In genomic region chr1:81573458-81573857, GRCh38 we compare ENCODE assay signal across 21 cellular contexts.
"Had no signal": no experiment of that assay in that cellular context is flagged by ENCODE, and none has a peak within 500 bp of the region (broad histone marks: within the 10 kb centered on the region; RNA-seq: fewer than 3 reads in every experiment).

No MANE protein-coding gene starts in this region.

- H3K4me3 ChIP-seq: MG63, SJCRH30 had no signal

- H3K9me3 ChIP-seq: MG63, SJCRH30 had no signal

- H3K36me3 ChIP-seq: MG63, SJCRH30 had no signal

- H3K27me3 ChIP-seq: MG63, SJCRH30 had no signal

- ATAC-seq: HepG2, SK-N-SH treated with all-trans-retinoic acid at 6 μM for 48 hours had no signal

- DNase-seq: IMR-90, Karpas-422, KG1, MG63, NCI-H1092 treated with DMSO at 0.1 percent for 48 hours, NCI-H1436, NCI-H187, NCI-H2029, NCI-H2081 treated with DMSO at 0.1 percent for 48 hours, NCI-H2171, NCI-H226, NCI-H446, NCI-H510A, NCI-H524 treated with DMSO at 0.1 percent for 48 hours, NCI-H69, NCI-H774, RPMI8226, SHP77 treated with DMSO at 0.1 percent for 48 hours, SJCRH30 had no signal

- H3K27ac ChIP-seq: SJCRH30 had no signal

- H3K4me1 ChIP-seq: SJCRH30 had no signal
